In the genomic region with DNA sequence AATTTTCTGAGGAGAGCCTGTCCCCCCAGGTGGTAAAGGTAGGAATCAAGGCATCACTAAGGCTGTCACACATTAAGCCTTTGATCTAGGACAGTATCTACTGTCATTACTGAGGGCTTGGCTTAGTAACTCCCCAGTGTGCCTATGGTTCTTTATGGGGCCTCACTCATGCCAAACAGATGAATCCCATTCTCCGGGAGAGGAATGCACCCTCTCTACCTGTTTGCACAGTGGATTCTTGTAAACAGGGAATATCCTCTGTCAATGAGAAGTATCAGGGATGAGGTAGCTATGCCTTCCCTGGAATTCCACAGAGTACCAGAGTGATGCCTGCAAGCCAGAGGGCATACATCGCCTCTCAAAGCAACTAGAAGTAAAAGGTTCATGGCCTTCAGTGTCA, we compare ENCODE assay signal across 1 cellular context.
A peak's percentile ranks its signal among the peaks of the same experiment; 100 is the strongest.
TF ChIP-seq lines count a peak whose summit lies in the region.

No MANE protein-coding gene starts in this region.

TF ChIP-seq in HepG2, 621 proteins besides CTCF, POLR2A, EP300 and RAD21 (continued from another document):
- TF ChIP-seq, protein P1, sequence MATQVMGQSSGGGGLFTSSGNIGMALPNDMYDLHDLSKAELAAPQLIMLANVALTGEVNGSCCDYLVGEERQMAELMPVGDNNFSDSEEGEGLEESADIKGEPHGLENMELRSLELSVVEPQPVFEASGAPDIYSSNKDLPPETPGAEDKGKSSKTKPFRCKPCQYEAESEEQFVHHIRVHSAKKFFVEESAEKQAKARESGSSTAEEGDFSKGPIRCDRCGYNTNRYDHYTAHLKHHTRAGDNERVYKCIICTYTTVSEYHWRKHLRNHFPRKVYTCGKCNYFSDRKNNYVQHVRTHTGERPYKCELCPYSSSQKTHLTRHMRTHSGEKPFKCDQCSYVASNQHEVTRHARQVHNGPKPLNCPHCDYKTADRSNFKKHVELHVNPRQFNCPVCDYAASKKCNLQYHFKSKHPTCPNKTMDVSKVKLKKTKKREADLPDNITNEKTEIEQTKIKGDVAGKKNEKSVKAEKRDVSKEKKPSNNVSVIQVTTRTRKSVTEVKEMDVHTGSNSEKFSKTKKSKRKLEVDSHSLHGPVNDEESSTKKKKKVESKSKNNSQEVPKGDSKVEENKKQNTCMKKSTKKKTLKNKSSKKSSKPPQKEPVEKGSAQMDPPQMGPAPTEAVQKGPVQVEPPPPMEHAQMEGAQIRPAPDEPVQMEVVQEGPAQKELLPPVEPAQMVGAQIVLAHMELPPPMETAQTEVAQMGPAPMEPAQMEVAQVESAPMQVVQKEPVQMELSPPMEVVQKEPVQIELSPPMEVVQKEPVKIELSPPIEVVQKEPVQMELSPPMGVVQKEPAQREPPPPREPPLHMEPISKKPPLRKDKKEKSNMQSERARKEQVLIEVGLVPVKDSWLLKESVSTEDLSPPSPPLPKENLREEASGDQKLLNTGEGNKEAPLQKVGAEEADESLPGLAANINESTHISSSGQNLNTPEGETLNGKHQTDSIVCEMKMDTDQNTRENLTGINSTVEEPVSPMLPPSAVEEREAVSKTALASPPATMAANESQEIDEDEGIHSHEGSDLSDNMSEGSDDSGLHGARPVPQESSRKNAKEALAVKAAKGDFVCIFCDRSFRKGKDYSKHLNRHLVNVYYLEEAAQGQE (IDR thresholded peaks at IDR 0.05; ENCODE audit: borderline replicate concordance in 1 of 2, low read depth in 1 of 2, low read length in 2 of 2), result peak in 1 of 2 experiments; percentile 60; a peak in 1 of 4 replicates
- TF ChIP-seq STAG1 (CRISPR knock-in tag; IDR thresholded peaks at IDR 0.05) (peak; percentile 9; the same call in 1 of the 2 replicates), ZFP82 (CRISPR knock-in tag; IDR thresholded peaks at IDR 0.05; ENCODE audit: borderline replicate concordance) (no peak), SP1 (IDR thresholded peaks at IDR 0.05) (no peak), SP1 (CRISPR knock-in tag; IDR thresholded peaks at IDR 0.05) (no peak), HNF4A (CRISPR knock-in tag; IDR thresholded peaks at IDR 0.05) (no peak), KLF9 (CRISPR knock-in tag; IDR thresholded peaks at IDR 0.05; ENCODE audit: low read depth) (no peak), MED8 (CRISPR knock-in tag; IDR thresholded peaks at IDR 0.05; ENCODE audit: insufficient replicate concordance) (no peak), ZNF652 (CRISPR knock-in tag; IDR thresholded peaks at IDR 0.05; ENCODE audit: borderline replicate concordance, low read depth) (peak; percentile 60; the same call in 1 of the 2 replicates), AGO2 (optimal IDR thresholded peaks at IDR 0.05; ENCODE audit: low read depth, low read length) (no peak), PTBP1 (IDR thresholded peaks at IDR 0.05; ENCODE audit: low read depth, low read length, poor library complexity, severe bottlenecking) (no peak), CBFB (CRISPR knock-in tag; IDR thresholded peaks at IDR 0.05) (0 out of 2 replicates have a peak, but pooled peaks have one; percentile 46), ZSCAN21 (CRISPR knock-in tag; IDR thresholded peaks at IDR 0.05; ENCODE audit: borderline replicate concordance) (no peak), ZNF782 (CRISPR knock-in tag; IDR thresholded peaks at IDR 0.05; ENCODE audit: borderline replicate concordance) (no peak)
- TF ChIP-seq, protein P2, sequence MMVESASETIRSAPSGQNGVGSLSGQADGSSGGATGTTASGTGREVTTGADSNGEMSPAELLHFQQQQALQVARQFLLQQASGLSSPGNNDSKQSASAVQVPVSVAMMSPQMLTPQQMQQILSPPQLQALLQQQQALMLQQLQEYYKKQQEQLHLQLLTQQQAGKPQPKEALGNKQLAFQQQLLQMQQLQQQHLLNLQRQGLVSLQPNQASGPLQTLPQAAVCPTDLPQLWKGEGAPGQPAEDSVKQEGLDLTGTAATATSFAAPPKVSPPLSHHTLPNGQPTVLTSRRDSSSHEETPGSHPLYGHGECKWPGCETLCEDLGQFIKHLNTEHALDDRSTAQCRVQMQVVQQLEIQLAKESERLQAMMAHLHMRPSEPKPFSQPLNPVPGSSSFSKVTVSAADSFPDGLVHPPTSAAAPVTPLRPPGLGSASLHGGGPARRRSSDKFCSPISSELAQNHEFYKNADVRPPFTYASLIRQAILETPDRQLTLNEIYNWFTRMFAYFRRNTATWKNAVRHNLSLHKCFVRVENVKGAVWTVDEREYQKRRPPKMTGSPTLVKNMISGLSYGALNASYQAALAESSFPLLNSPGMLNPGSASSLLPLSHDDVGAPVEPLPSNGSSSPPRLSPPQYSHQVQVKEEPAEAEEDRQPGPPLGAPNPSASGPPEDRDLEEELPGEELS (CRISPR knock-in tag; IDR thresholded peaks at IDR 0.05), result peak; percentile 76
- TF ChIP-seq, protein P3, sequence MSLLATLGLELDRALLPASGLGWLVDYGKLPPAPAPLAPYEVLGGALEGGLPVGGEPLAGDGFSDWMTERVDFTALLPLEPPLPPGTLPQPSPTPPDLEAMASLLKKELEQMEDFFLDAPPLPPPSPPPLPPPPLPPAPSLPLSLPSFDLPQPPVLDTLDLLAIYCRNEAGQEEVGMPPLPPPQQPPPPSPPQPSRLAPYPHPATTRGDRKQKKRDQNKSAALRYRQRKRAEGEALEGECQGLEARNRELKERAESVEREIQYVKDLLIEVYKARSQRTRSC (CRISPR knock-in tag; IDR thresholded peaks at IDR 0.05; ENCODE audit: low read depth), result no peak
- TF ChIP-seq, protein P4, sequence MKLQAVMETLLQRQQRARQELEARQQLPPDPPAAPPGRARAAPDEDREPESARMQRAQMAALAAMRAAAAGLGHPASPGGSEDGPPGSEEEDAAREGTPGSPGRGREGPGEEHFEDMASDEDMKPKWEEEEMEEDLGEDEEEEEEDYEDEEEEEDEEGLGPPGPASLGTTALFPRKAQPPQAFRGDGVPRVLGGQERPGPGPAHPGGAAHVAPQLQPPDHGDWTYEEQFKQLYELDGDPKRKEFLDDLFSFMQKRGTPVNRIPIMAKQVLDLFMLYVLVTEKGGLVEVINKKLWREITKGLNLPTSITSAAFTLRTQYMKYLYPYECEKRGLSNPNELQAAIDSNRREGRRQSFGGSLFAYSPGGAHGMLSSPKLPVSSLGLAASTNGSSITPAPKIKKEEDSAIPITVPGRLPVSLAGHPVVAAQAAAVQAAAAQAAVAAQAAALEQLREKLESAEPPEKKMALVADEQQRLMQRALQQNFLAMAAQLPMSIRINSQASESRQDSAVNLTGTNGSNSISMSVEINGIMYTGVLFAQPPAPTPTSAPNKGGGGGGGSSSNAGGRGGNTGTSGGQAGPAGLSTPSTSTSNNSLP (IDR thresholded peaks at IDR 0.05; ENCODE audit: low read depth, low read length), result peak; percentile 72; the same call in 1 of the 2 replicates
- TF ChIP-seq, protein P5, sequence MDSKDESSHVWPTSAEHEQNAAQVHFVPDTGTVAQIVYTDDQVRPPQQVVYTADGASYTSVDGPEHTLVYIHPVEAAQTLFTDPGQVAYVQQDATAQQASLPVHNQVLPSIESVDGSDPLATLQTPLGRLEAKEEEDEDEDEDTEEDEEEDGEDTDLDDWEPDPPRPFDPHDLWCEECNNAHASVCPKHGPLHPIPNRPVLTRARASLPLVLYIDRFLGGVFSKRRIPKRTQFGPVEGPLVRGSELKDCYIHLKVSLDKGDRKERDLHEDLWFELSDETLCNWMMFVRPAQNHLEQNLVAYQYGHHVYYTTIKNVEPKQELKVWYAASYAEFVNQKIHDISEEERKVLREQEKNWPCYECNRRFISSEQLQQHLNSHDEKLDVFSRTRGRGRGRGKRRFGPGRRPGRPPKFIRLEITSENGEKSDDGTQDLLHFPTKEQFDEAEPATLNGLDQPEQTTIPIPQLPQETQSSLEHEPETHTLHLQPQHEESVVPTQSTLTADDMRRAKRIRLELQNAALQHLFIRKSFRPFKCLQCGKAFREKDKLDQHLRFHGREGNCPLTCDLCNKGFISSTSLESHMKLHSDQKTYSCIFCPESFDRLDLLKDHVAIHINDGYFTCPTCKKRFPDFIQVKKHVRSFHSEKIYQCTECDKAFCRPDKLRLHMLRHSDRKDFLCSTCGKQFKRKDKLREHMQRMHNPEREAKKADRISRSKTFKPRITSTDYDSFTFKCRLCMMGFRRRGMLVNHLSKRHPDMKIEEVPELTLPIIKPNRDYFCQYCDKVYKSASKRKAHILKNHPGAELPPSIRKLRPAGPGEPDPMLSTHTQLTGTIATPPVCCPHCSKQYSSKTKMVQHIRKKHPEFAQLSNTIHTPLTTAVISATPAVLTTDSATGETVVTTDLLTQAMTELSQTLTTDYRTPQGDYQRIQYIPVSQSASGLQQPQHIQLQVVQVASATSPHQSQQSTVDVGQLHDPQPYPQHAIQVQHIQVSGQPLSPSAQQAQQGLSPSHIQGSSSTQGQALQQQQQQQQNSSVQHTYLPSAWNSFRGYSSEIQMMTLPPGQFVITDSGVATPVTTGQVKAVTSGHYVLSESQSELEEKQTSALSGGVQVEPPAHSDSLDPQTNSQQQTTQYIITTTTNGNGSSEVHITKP (CRISPR knock-in tag; IDR thresholded peaks at IDR 0.05; ENCODE audit: low read depth), result no peak
- TF ChIP-seq, protein P6, sequence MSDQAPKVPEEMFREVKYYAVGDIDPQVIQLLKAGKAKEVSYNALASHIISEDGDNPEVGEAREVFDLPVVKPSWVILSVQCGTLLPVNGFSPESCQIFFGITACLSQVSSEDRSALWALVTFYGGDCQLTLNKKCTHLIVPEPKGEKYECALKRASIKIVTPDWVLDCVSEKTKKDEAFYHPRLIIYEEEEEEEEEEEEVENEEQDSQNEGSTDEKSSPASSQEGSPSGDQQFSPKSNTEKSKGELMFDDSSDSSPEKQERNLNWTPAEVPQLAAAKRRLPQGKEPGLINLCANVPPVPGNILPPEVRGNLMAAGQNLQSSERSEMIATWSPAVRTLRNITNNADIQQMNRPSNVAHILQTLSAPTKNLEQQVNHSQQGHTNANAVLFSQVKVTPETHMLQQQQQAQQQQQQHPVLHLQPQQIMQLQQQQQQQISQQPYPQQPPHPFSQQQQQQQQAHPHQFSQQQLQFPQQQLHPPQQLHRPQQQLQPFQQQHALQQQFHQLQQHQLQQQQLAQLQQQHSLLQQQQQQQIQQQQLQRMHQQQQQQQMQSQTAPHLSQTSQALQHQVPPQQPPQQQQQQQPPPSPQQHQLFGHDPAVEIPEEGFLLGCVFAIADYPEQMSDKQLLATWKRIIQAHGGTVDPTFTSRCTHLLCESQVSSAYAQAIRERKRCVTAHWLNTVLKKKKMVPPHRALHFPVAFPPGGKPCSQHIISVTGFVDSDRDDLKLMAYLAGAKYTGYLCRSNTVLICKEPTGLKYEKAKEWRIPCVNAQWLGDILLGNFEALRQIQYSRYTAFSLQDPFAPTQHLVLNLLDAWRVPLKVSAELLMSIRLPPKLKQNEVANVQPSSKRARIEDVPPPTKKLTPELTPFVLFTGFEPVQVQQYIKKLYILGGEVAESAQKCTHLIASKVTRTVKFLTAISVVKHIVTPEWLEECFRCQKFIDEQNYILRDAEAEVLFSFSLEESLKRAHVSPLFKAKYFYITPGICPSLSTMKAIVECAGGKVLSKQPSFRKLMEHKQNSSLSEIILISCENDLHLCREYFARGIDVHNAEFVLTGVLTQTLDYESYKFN (CRISPR knock-in tag; conservative IDR thresholded peaks at IDR 0.05), result peak; percentile 47
TF ChIP-seq in HepG2: peak in this region for 42.
